Comparison of ENCODE assay signal across 21 cellular contexts in the genomic region with DNA sequence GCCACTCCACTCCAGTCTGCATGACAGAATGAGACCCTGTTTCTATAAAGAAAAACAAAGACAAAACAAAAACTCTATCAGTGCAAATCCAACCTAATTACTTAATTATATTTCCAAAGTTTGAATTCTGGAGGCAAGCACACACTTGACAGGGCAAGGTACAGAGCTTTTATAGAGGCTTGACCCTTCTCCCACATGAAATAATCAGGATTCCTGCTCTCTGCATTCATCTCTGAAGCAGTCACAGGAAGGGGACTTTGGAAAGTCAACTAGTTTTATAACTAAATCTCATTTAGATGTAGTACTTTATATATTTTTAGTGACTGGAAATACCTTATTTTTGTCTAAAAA.
DNase-seq lines count a peak whose midpoint lies in the region; ATAC-seq and TF ChIP-seq lines count a peak whose summit lies in the region.
"Had no signal": no experiment of that assay in that cellular context is flagged by ENCODE, and none has a peak within 500 bp of the region (broad histone marks: within the 10 kb centered on the region; RNA-seq: fewer than 3 reads in every experiment).

No MANE protein-coding gene starts in this region.

- ATAC-seq in body of pancreas = no peak
- ATAC-seq: GM23338; stimulated activated effector memory CD8-positive, alpha-beta T cell treated with anti-CD3 and anti-CD28 coated beads, Interleukin-12 subunit alpha, Interleukin-12 subunit beta, amount 100 ng/mL, for 72 hours; T-helper 17 cell had no signal

- peak overlapping the region in 1 of 2 donors; percentile 37 for H3K9ac ChIP-seq in liver (ENCODE audit: low read depth in 1 of 2, low read length in 2 of 2)
- H3K9ac ChIP-seq: KMS-11, neural progenitor cell had no signal

- peak; percentile 58 for DNase-seq in NCI-H69 (lab: John Stamatoyannopoulos, UW)
- no peak for DNase-seq in body of pancreas
- no peak for DNase-seq in type B pancreatic cell (ENCODE audit: extremely low spot score, unreplicated experiment)
- no peak for DNase-seq in putamen (ENCODE audit: low spot score)
- no peak for DNase-seq in NCI-H748 treated with DMSO at 0.1 percent for 48 hours (lab: John Stamatoyannopoulos, UW)
- no peak for DNase-seq in immature natural killer cell
- DNase-seq: activated CD4-positive, alpha-beta memory T cell treated with anti-CD3 and anti-CD28 coated beads, Interleukin-2, amount 10 ng/mL, durations not matched to agents 7 days and 5 days; amygdala; endodermal cell; midbrain; NCI-H1092 treated with DMSO at 0.1 percent for 48 hours; NCI-H2107; T-helper 17 cell had no signal

- H3K4me3 ChIP-seq in body of pancreas = no peak overlapping the region
- H3K4me3 ChIP-seq in liver (ENCODE audit: low read depth in 1 of 3, low read length in 3 of 3) = no peak overlapping the region
- H3K4me3 ChIP-seq: GM23338, neural progenitor cell, right atrium auricular region had no signal

- H3K4me3 Mint-ChIP-seq in type B pancreatic cell (no peak overlapping the region), immature natural killer cell (no peak overlapping the region)
- H3K4me3 Mint-ChIP-seq: activated CD4-positive, alpha-beta memory T cell treated with anti-CD3 and anti-CD28 coated beads, Interleukin-2, amount 10 ng/mL, durations not matched to agents 7 days and 5 days; B cell; endodermal cell; GM23338; neural progenitor cell; stimulated activated effector memory CD8-positive, alpha-beta T cell treated with anti-CD3 and anti-CD28 coated beads, Interleukin-12 subunit alpha, Interleukin-12 subunit beta, amount 100 ng/mL, for 72 hours; T-helper 17 cell had no signal

- H3K36me3 Mint-ChIP-seq in type B pancreatic cell (no peaks in the 10 kb centered on the region), immature natural killer cell (peaks cover 0 to 4% (median 0%) of the 10 kb centered on the region in 3 donors)
- H3K36me3 Mint-ChIP-seq: neural progenitor cell; stimulated activated effector memory CD8-positive, alpha-beta T cell treated with anti-CD3 and anti-CD28 coated beads, Interleukin-12 subunit alpha, Interleukin-12 subunit beta, amount 100 ng/mL, for 72 hours had no signal

- peak overlapping the region in 3 of 4 donors; percentile 34 to 75 (median 63) for H3K27ac ChIP-seq in body of pancreas
- peak overlapping the region in 1 of 2 donors; percentile 37 for H3K27ac ChIP-seq in liver (ENCODE audit: low read depth in 1 of 2, low read length in 2 of 2)
- H3K27ac ChIP-seq: KMS-11, neural progenitor cell, right atrium auricular region, VCaP had no signal

- H3K4me1 Mint-ChIP-seq in type B pancreatic cell (ENCODE audit: unreplicated experiment) (peaks cover 9% of the 10 kb centered on the region), immature natural killer cell (no peaks in the 10 kb centered on the region)
- H3K4me1 Mint-ChIP-seq: GM23338 had no signal

- H3K4me1 ChIP-seq in body of pancreas (peaks cover 29% of the 10 kb centered on the region), liver (ENCODE audit: control insufficient read depth in 4 of 4, insufficient read depth in 4 of 4, low read length in 3 of 4) (peaks cover 3 to 26% (median 11%) of the 10 kb centered on the region in 4 donors)
- H3K4me1 ChIP-seq: neural progenitor cell, right atrium auricular region had no signal

- no peak for TF ChIP-seq CTCF in body of pancreas (IDR thresholded peaks at IDR 0.05)
- TF ChIP-seq CTCF in liver (IDR thresholded peaks at IDR 0.05; ENCODE audit: low read depth, low read length, missing input control) = no peak
- no peak for TF ChIP-seq CTCF in type B pancreatic cell (conservative IDR thresholded peaks at IDR 0.05)

- H3K9me3 Mint-ChIP-seq in type B pancreatic cell (peaks cover 7% of the 10 kb centered on the region), immature natural killer cell (no peaks in the 10 kb centered on the region)
- H3K9me3 Mint-ChIP-seq: activated CD4-positive, alpha-beta memory T cell treated with anti-CD3 and anti-CD28 coated beads, Interleukin-2, amount 10 ng/mL, durations not matched to agents 7 days and 5 days; endodermal cell; GM23338; stimulated activated effector memory CD8-positive, alpha-beta T cell treated with anti-CD3 and anti-CD28 coated beads, Interleukin-12 subunit alpha, Interleukin-12 subunit beta, amount 100 ng/mL, for 72 hours had no signal

- H3K27me3 ChIP-seq in body of pancreas (no peaks in the 10 kb centered on the region), liver (ENCODE audit: control insufficient read depth in 4 of 4, insufficient read depth in 4 of 4, low read length in 3 of 4) (no peaks in the 10 kb centered on the region)
- H3K27me3 ChIP-seq: neural progenitor cell, right atrium auricular region had no signal

- no peak for TF ChIP-seq POLR2A in body of pancreas (IDR thresholded peaks at IDR 0.05)

- H3K9me3 ChIP-seq in body of pancreas (no peaks in the 10 kb centered on the region), liver (ENCODE audit: control insufficient read depth in 4 of 4, low read length in 3 of 4) (no peaks in the 10 kb centered on the region)
- H3K9me3 ChIP-seq: right atrium auricular region had no signal

- no peaks in the 10 kb centered on the region for H3K27me3 Mint-ChIP-seq in type B pancreatic cell
- peaks cover 0 to 2% (median 0%) of the 10 kb centered on the region in 3 donors for H3K27me3 Mint-ChIP-seq in immature natural killer cell (ENCODE audit: low read depth in 3 of 3)
- H3K27me3 Mint-ChIP-seq: B cell, T-helper 17 cell had no signal

- no peak for TF ChIP-seq RAD21 in liver (IDR thresholded peaks at IDR 0.05)

- intact Hi-C loops in body of pancreas (cut with DNase I) = no loop called here

- H3K36me3 ChIP-seq in body of pancreas (replicated peaks in 1 of 2; ENCODE audit: insufficient read depth in 1 of 2, low read depth in 2 of 2) = no peaks in the 10 kb centered on the region
- no peaks in the 10 kb centered on the region for H3K36me3 ChIP-seq in liver (ENCODE audit: control insufficient read depth in 4 of 4, insufficient read depth in 3 of 4, low read depth in 1 of 4, low read length in 3 of 4)
- H3K36me3 ChIP-seq: neural progenitor cell, right atrium auricular region had no signal

- H3K27ac Mint-ChIP-seq in type B pancreatic cell = peak overlapping the region; percentile 47
- H3K27ac Mint-ChIP-seq in immature natural killer cell = no peak overlapping the region
- H3K27ac Mint-ChIP-seq: activated CD4-positive, alpha-beta memory T cell treated with anti-CD3 and anti-CD28 coated beads, Interleukin-2, amount 10 ng/mL, durations not matched to agents 7 days and 5 days; B cell; endodermal cell; GM23338; neural progenitor cell; stimulated activated effector memory CD8-positive, alpha-beta T cell treated with anti-CD3 and anti-CD28 coated beads, Interleukin-12 subunit alpha, Interleukin-12 subunit beta, amount 100 ng/mL, for 72 hours; T-helper 17 cell had no signal

TF ChIP-seq in liver, 16 proteins besides CTCF, POLR2A, EP300 and RAD21:
- TF ChIP-seq, protein P1, sequence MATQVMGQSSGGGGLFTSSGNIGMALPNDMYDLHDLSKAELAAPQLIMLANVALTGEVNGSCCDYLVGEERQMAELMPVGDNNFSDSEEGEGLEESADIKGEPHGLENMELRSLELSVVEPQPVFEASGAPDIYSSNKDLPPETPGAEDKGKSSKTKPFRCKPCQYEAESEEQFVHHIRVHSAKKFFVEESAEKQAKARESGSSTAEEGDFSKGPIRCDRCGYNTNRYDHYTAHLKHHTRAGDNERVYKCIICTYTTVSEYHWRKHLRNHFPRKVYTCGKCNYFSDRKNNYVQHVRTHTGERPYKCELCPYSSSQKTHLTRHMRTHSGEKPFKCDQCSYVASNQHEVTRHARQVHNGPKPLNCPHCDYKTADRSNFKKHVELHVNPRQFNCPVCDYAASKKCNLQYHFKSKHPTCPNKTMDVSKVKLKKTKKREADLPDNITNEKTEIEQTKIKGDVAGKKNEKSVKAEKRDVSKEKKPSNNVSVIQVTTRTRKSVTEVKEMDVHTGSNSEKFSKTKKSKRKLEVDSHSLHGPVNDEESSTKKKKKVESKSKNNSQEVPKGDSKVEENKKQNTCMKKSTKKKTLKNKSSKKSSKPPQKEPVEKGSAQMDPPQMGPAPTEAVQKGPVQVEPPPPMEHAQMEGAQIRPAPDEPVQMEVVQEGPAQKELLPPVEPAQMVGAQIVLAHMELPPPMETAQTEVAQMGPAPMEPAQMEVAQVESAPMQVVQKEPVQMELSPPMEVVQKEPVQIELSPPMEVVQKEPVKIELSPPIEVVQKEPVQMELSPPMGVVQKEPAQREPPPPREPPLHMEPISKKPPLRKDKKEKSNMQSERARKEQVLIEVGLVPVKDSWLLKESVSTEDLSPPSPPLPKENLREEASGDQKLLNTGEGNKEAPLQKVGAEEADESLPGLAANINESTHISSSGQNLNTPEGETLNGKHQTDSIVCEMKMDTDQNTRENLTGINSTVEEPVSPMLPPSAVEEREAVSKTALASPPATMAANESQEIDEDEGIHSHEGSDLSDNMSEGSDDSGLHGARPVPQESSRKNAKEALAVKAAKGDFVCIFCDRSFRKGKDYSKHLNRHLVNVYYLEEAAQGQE (IDR thresholded peaks at IDR 0.05) = no peak
- TF ChIP-seq HNF4A (conservative IDR thresholded peaks at IDR 0.05) = peak; percentile 29 to 50
